In genomic region chr10:14583252-14583651, GRCh38 we compare ENCODE assay signal across 1 cellular context.
TF ChIP-seq lines count a peak whose summit lies in the region.

No MANE protein-coding gene starts in this region.

TF ChIP-seq in H1, 55 proteins besides CTCF, POLR2A, EP300 and RAD21 (continued from another document):
- TF ChIP-seq USF2 (IDR thresholded peaks at IDR 0.05; ENCODE audit: low read length), result no peak
- no peak for TF ChIP-seq HDAC2 (IDR thresholded peaks at IDR 0.05; ENCODE audit: borderline replicate concordance in 1 of 2, low read depth in 2 of 2, low read length in 2 of 2)
- no peak for TF ChIP-seq BACH1 (IDR thresholded peaks at IDR 0.05; ENCODE audit: low read length)
- no peak for TF ChIP-seq RBBP5 (IDR thresholded peaks at IDR 0.05; ENCODE audit: borderline replicate concordance, low read depth, low read length)
- TF ChIP-seq RXRA (IDR thresholded peaks at IDR 0.05; ENCODE audit: insufficient read depth, low read depth, low read length), result no peak
- TF ChIP-seq NRF1 (IDR thresholded peaks at IDR 0.05; ENCODE audit: low read depth, low read length), result no peak
